In the genomic region with DNA sequence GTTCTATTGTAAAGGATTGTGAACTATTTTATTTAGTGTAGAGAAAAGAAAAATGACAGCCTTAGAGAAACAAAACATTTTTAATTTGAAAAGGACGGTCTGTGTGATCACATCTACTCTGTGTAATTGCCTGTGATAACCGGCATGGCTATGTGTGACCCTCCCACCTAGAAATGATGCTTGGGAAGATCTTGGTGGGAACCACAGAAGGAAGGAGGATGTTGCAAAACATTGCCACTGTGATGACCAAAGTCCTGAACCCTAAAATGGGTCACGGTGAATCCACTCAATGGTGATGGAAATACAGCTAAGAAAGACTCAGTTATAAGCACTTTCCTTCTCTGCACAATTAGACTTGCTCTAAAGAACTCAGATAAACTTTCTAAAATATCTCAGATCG, we compare ENCODE assay signal across 15 cellular contexts.
DNase-seq lines count a peak whose midpoint lies in the region; ATAC-seq and TF ChIP-seq lines count a peak whose summit lies in the region.
"Had no signal": no experiment of that assay in that cellular context is flagged by ENCODE, and none has a peak within 500 bp of the region (broad histone marks: within the 10 kb centered on the region; RNA-seq: fewer than 3 reads in every experiment).

No MANE protein-coding gene starts in this region.

- peaks cover 40% of the 10 kb centered on the region for H3K36me3 ChIP-seq in CD4-positive, CD25-positive, alpha-beta regulatory T cell (ENCODE audit: control insufficient read depth, insufficient read depth, low read length)
- H3K36me3 ChIP-seq: prostate gland had no signal

- no peaks in the 10 kb centered on the region for H3K27me3 ChIP-seq in CD4-positive, CD25-positive, alpha-beta regulatory T cell (ENCODE audit: control insufficient read depth, insufficient read depth, low read length)
- H3K27me3 ChIP-seq: left lung had no signal

- H3K27ac Mint-ChIP-seq in CD4-positive, CD25-positive, alpha-beta regulatory T cell: peak overlapping the region; percentile 89 to 97 (median 91)
- peak overlapping the region; percentile 27 to 93 (median 80) for H3K27ac Mint-ChIP-seq in IgD-negative memory B cell
- peak overlapping the region; percentile 20 for H3K27ac Mint-ChIP-seq in activated T-helper 2 cell treated with anti-CD3 and anti-CD28 coated beads, Interferon-gamma antibody, Interleukin-2, Interleukin-4, amounts not matched to agents 10 μg/mL and 5 μg/mL and 100 μg/mL, durations not matched to agents 14 hours and 24 hours and 36 hours
- H3K27ac Mint-ChIP-seq in natural killer cell: peak overlapping the region; percentile 95 to 98

- no peak for ATAC-seq in CD4-positive, CD25-positive, alpha-beta regulatory T cell (ENCODE audit: low read depth in 2 of 2)
- peak in 1 of 3 donors; percentile 9 for ATAC-seq in natural killer cell
- ATAC-seq in activated CD4-positive, CD25-positive, alpha-beta regulatory T cell treated with anti-CD3 and anti-CD28 coated beads, Interleukin-2, amount 50 U/mL, for 24 hours: no peak
- ATAC-seq: left lung, PC-3 had no signal

- intact Hi-C loops in activated T-helper 2 cell treated with anti-CD3 and anti-CD28 coated beads, Interferon-gamma antibody, Interleukin-2, Interleukin-4, amounts not matched to agents 10 μg/mL and 5 μg/mL and 100 μg/mL, durations not matched to agents 14 hours and 24 hours and 36 hours (cut with micrococcal nuclease): loop anchor here (5.0 kb wide), 2 partner anchors 35 to 285 kb away; partner anchors contain the start of genes CDNF, HSPA14 and MSANTD7
- intact Hi-C loops in natural killer cell (cut with micrococcal nuclease): loop anchor here (5.0 to 10.0 kb wide), 4 partner anchors 35 to 767 kb away; partner anchors contain the start of gene SUV39H2

- DNase-seq in CD4-positive, CD25-positive, alpha-beta regulatory T cell: no peak
- no peak for DNase-seq in activated T-helper 2 cell treated with anti-CD3 and anti-CD28 coated beads, Interferon-gamma antibody, Interleukin-2, Interleukin-4, amounts not matched to agents 10 μg/mL and 5 μg/mL and 100 μg/mL, durations not matched to agents 14 hours and 24 hours and 36 hours (ENCODE audit: low spot score)
- DNase-seq in natural killer cell: no peak
- no peak for DNase-seq in DMS 273 (lab: John Stamatoyannopoulos, UW; ENCODE audit: unreplicated experiment)
- DNase-seq in KBM-7: no peak
- DNase-seq: amniotic stem cell, DMS79, foreskin fibroblast, left lung, PC-3 had no signal

- H3K9me3 ChIP-seq in CD4-positive, CD25-positive, alpha-beta regulatory T cell (ENCODE audit: control insufficient read depth in 2 of 2, low read length in 2 of 2): no peaks in the 10 kb centered on the region
- H3K9me3 ChIP-seq: left lung, prostate gland had no signal

- in situ Hi-C loops in KBM-7 (cut with MboI; ENCODE audit: low pct_unique_long_range_greater_than_20kb, low sequenced_read_pairs): no loop called here

- peaks cover 39 to 95% (median 75%) of the 10 kb centered on the region in 4 donors for H3K4me1 Mint-ChIP-seq in CD4-positive, CD25-positive, alpha-beta regulatory T cell
- peaks cover 49 to 69% (median 59%) of the 10 kb centered on the region in 3 donors for H3K4me1 Mint-ChIP-seq in IgD-negative memory B cell
- peaks cover 61% of the 10 kb centered on the region for H3K4me1 Mint-ChIP-seq in activated T-helper 2 cell treated with anti-CD3 and anti-CD28 coated beads, Interferon-gamma antibody, Interleukin-2, Interleukin-4, amounts not matched to agents 10 μg/mL and 5 μg/mL and 100 μg/mL, durations not matched to agents 14 hours and 24 hours and 36 hours (ENCODE audit: low read depth)
- peaks cover 84 to 88% of the 10 kb centered on the region in 2 donors for H3K4me1 Mint-ChIP-seq in natural killer cell

- no peaks in the 10 kb centered on the region for H3K27me3 Mint-ChIP-seq in CD4-positive, CD25-positive, alpha-beta regulatory T cell
- H3K27me3 Mint-ChIP-seq in IgD-negative memory B cell: no peaks in the 10 kb centered on the region
- no peaks in the 10 kb centered on the region for H3K27me3 Mint-ChIP-seq in activated T-helper 2 cell treated with anti-CD3 and anti-CD28 coated beads, Interferon-gamma antibody, Interleukin-2, Interleukin-4, amounts not matched to agents 10 μg/mL and 5 μg/mL and 100 μg/mL, durations not matched to agents 14 hours and 24 hours and 36 hours (ENCODE audit: low read depth)
- H3K27me3 Mint-ChIP-seq in natural killer cell (ENCODE audit: low read depth in 2 of 2): no peaks in the 10 kb centered on the region

- peak overlapping the region; percentile 82 for H3K4me3 ChIP-seq in CD4-positive, CD25-positive, alpha-beta regulatory T cell (ENCODE audit: low read depth, low read length)
- H3K4me3 ChIP-seq: left lung, prostate gland had no signal

- H3K36me3 Mint-ChIP-seq in CD4-positive, CD25-positive, alpha-beta regulatory T cell: peaks cover 48% of the 10 kb centered on the region
- peaks cover 3% of the 10 kb centered on the region for H3K36me3 Mint-ChIP-seq in IgD-negative memory B cell
- peaks cover 67% of the 10 kb centered on the region for H3K36me3 Mint-ChIP-seq in activated T-helper 2 cell treated with anti-CD3 and anti-CD28 coated beads, Interferon-gamma antibody, Interleukin-2, Interleukin-4, amounts not matched to agents 10 μg/mL and 5 μg/mL and 100 μg/mL, durations not matched to agents 14 hours and 24 hours and 36 hours (ENCODE audit: low read depth)
- no peaks in the 10 kb centered on the region for H3K36me3 Mint-ChIP-seq in natural killer cell

- peak overlapping the region; percentile 96 for H3K27ac ChIP-seq in CD4-positive, CD25-positive, alpha-beta regulatory T cell (ENCODE audit: insufficient read depth, low read length, poor library complexity, severe bottlenecking)
- H3K27ac ChIP-seq: HL-60, KMS-11, prostate gland had no signal

- no peak for TF ChIP-seq CTCF in natural killer cell (IDR thresholded peaks at IDR 0.05)

- H3K4me1 ChIP-seq in CD4-positive, CD25-positive, alpha-beta regulatory T cell (ENCODE audit: control insufficient read depth, insufficient read depth, low read length, poor library complexity, severe bottlenecking): peaks cover 89% of the 10 kb centered on the region

- H3K4me3 Mint-ChIP-seq in CD4-positive, CD25-positive, alpha-beta regulatory T cell: peak overlapping the region; percentile 16 to 76 (median 72)
- H3K4me3 Mint-ChIP-seq in IgD-negative memory B cell: no peak overlapping the region
- no peak overlapping the region for H3K4me3 Mint-ChIP-seq in activated T-helper 2 cell treated with anti-CD3 and anti-CD28 coated beads, Interferon-gamma antibody, Interleukin-2, Interleukin-4, amounts not matched to agents 10 μg/mL and 5 μg/mL and 100 μg/mL, durations not matched to agents 14 hours and 24 hours and 36 hours (ENCODE audit: low read depth)
- peak overlapping the region; percentile 73 for H3K4me3 Mint-ChIP-seq in natural killer cell

- H3K9me3 Mint-ChIP-seq in CD4-positive, CD25-positive, alpha-beta regulatory T cell: no peaks in the 10 kb centered on the region
- H3K9me3 Mint-ChIP-seq in IgD-negative memory B cell: no peaks in the 10 kb centered on the region
- H3K9me3 Mint-ChIP-seq in activated T-helper 2 cell treated with anti-CD3 and anti-CD28 coated beads, Interferon-gamma antibody, Interleukin-2, Interleukin-4, amounts not matched to agents 10 μg/mL and 5 μg/mL and 100 μg/mL, durations not matched to agents 14 hours and 24 hours and 36 hours: no peaks in the 10 kb centered on the region
- no peaks in the 10 kb centered on the region for H3K9me3 Mint-ChIP-seq in natural killer cell

Comparison
In these comparisons a context has a peak if more than half of its experiments do, and no peak if none do; other contexts are left out.
1. H3K27ac Mint-ChIP-seq: peak in every context shown above with its lines; median percentile 96 in natural killer cell; 91 in CD4-positive, CD25-positive, alpha-beta regulatory T cell; 80 in IgD-negative memory B cell; 20 in activated T-helper 2 cell treated with anti-CD3 and anti-CD28 coated beads, Interferon-gamma antibody, Interleukin-2, Interleukin-4, amounts not matched to agents 10 μg/mL and 5 μg/mL and 100 μg/mL, durations not matched to agents 14 hours and 24 hours and 36 hours.
2. H3K4me3 Mint-ChIP-seq: peak in CD4-positive, CD25-positive, alpha-beta regulatory T cell (4 of 4) and natural killer cell (single experiment); none in IgD-negative memory B cell (0 of 4) and activated T-helper 2 cell treated with anti-CD3 and anti-CD28 coated beads, Interferon-gamma antibody, Interleukin-2, Interleukin-4, amounts not matched to agents 10 μg/mL and 5 μg/mL and 100 μg/mL, durations not matched to agents 14 hours and 24 hours and 36 hours (single experiment).